13 cellular contexts compared by ENCODE assay signal in genomic region chr9:80699551-80699998, GRCh38.
A peak's percentile ranks its signal among the peaks of the same experiment; 100 is the strongest.
DNase-seq lines count a peak whose midpoint lies in the region; ATAC-seq, FAIRE-seq and TF ChIP-seq lines count a peak whose summit lies in the region.
"Had no signal": no experiment of that assay in that cellular context is flagged by ENCODE, and none has a peak within 500 bp of the region (broad histone marks: within the 10 kb centered on the region; RNA-seq: fewer than 3 reads in every experiment).

No MANE protein-coding gene starts in this region.

- WGBS in psoas muscle, 3 donors, result 14 to 22% (median 20%) methylated on average over 2 of the region's 2 CpGs
- WGBS in body of pancreas, 2 donors, result 19 to 29% methylated on average over 2 of the region's 2 CpGs

- no peaks in the 10 kb centered on the region for H3K27me3 ChIP-seq in SJCRH30
- no peaks in the 10 kb centered on the region for H3K27me3 ChIP-seq in psoas muscle (ENCODE audit: insufficient read depth in 3 of 3, low read length in 2 of 3)
- H3K27me3 ChIP-seq in body of pancreas, result no peaks in the 10 kb centered on the region

- H3K9me3 ChIP-seq in SJCRH30 (replicated peaks) (peaks cover under 1% of the 10 kb centered on the region; the same call in 1 of the 2 replicates), psoas muscle (no peaks in the 10 kb centered on the region), body of pancreas (no peaks in the 10 kb centered on the region)

- no peak for DNase-seq in H54 (ENCODE audit: insufficient read length, low spot score)
- peak; percentile 24 to 67 for DNase-seq in SJCRH30
- peak; percentile 64 for DNase-seq in fibroblast of pulmonary artery (ENCODE audit: low read depth)
- DNase-seq in psoas muscle, result no peak
- DNase-seq in body of pancreas, result no peak
- DNase-seq in GDM1 (lab: John Stamatoyannopoulos, UW), result no peak
- DNase-seq: activated T-cell treated with anti-CD3 and anti-CD28 coated beads for 4 hours, GOT3, NCI-H1417 treated with DMSO at 0.1 percent for 48 hours, T-helper 1 cell had no signal

- FAIRE-seq in H54 (lab: Jason Lieb, UNC), result peak; percentile 93

- H3K4me1 ChIP-seq in SJCRH30 (peaks cover 19% of the 10 kb centered on the region), psoas muscle (peaks cover 9% of the 10 kb centered on the region), body of pancreas (no peaks in the 10 kb centered on the region)

- H3K36me3 ChIP-seq in SJCRH30 (no peaks in the 10 kb centered on the region), psoas muscle (ENCODE audit: insufficient read depth in 1 of 2, low read depth in 1 of 2) (no peaks in the 10 kb centered on the region), body of pancreas (replicated peaks in 1 of 2; ENCODE audit: insufficient read depth in 1 of 2, low read depth in 2 of 2) (no peaks in the 10 kb centered on the region)

- no peak for TF ChIP-seq POLR2A in H54 (IDR thresholded peaks at IDR 0.05; ENCODE audit: low read depth, low read length)
- TF ChIP-seq POLR2A in body of pancreas (IDR thresholded peaks at IDR 0.05), result no peak

- peak; percentile 49 to 81 (median 72) for ATAC-seq in psoas muscle
- no peak for ATAC-seq in body of pancreas
- ATAC-seq in GM19455 (IDR thresholded peaks at IDR 0.05; ENCODE audit: unreplicated experiment), result no peak
- no peak for ATAC-seq in HG03378 (IDR thresholded peaks at IDR 0.05; ENCODE audit: unreplicated experiment)
- ATAC-seq: left lobe of liver had no signal

- H3K4me3 ChIP-seq in SJCRH30, result no peak overlapping the region
- H3K4me3 ChIP-seq in fibroblast of pulmonary artery (replicated peaks; ENCODE audit: low read depth, low read length), result no peak overlapping the region
- no peak overlapping the region for H3K4me3 ChIP-seq in psoas muscle
- H3K4me3 ChIP-seq in body of pancreas, result no peak overlapping the region

- H3K27ac ChIP-seq in SJCRH30, result peak overlapping the region; percentile 42
- no peak overlapping the region for H3K27ac ChIP-seq in psoas muscle
- H3K27ac ChIP-seq in body of pancreas, result no peak overlapping the region

- TF ChIP-seq CTCF in fibroblast of pulmonary artery (IDR thresholded peaks at IDR 0.05; ENCODE audit: low read length, missing control alignments) (no peak), psoas muscle (IDR thresholded peaks at IDR 0.05) (no peak), body of pancreas (IDR thresholded peaks at IDR 0.05) (no peak)

- intact Hi-C loops in psoas muscle (cut with DNase I), result no loop called here
- intact Hi-C loops in body of pancreas (cut with DNase I), result no loop called here

Comparison
In these comparisons a context has a peak if more than half of its experiments do, and no peak if none do; other contexts are left out.
1. DNase-seq: peak in SJCRH30 (2 of 2) and fibroblast of pulmonary artery (single experiment); none in H54 (single experiment), psoas muscle (0 of 2), body of pancreas (0 of 4) and GDM1 (single experiment).
2. ATAC-seq: peak in psoas muscle (4 of 4); none in body of pancreas (single experiment), GM19455 (single experiment) and HG03378 (single experiment).